In genomic region chr12:120121343-120121742, GRCh38 we compare ENCODE assay signal across 16 cellular contexts. TPM values are rescaled to one million over a fixed set of nuclear protein-coding genes. Genes with fewer than 3 reads are reported as not detected.
DNase-seq lines count a peak whose midpoint lies in the region; ATAC-seq and TF ChIP-seq lines count a peak whose summit lies in the region.
"Had no signal": no experiment of that assay in that cellular context is flagged by ENCODE, and none has a peak within 500 bp of the region (broad histone marks: within the 10 kb centered on the region; RNA-seq: fewer than 3 reads in every experiment).

No MANE protein-coding gene starts in this region.

- no peaks in the 10 kb centered on the region for H3K27me3 ChIP-seq in OCI-LY1 (ENCODE audit: insufficient read depth, low read length)
- H3K27me3 ChIP-seq: sigmoid colon had no signal

- no peaks in the 10 kb centered on the region for H4K20me1 ChIP-seq in OCI-LY1 (ENCODE audit: insufficient read depth, low read length)

- peak overlapping the region; percentile 60 for H3K4me3 Mint-ChIP-seq in natural killer cell treated with Interleukin-12 subunit alpha and Interleukin-12 subunit beta and Interleukin-15 and Interleukin-18, amount 100 ng/mL, for 72 hours
- H3K4me3 Mint-ChIP-seq in natural killer cell = no peak overlapping the region
- H3K4me3 Mint-ChIP-seq in activated naive CD8-positive, alpha-beta T cell treated with anti-CD3 and anti-CD28 coated beads, Interleukin-2, amount 50 U/mL, for 24 hours = no peak overlapping the region
- no peak overlapping the region for H3K4me3 Mint-ChIP-seq in type B pancreatic cell

- H3K4me1 Mint-ChIP-seq in natural killer cell treated with Interleukin-12 subunit alpha and Interleukin-12 subunit beta and Interleukin-15 and Interleukin-18, amount 100 ng/mL, for 72 hours (ENCODE audit: low read depth in 2 of 2) = peaks cover 47 to 57% of the 10 kb centered on the region in 2 donors
- H3K4me1 Mint-ChIP-seq in natural killer cell (peaks cover 22 to 23% of the 10 kb centered on the region in 2 donors), type B pancreatic cell (ENCODE audit: unreplicated experiment) (peaks cover 21% of the 10 kb centered on the region)
- H3K4me1 Mint-ChIP-seq in activated naive CD8-positive, alpha-beta T cell treated with anti-CD3 and anti-CD28 coated beads, Interleukin-2, amount 50 U/mL, for 24 hours = peaks cover 79% of the 10 kb centered on the region

- TF ChIP-seq CTCF in natural killer cell (IDR thresholded peaks at IDR 0.05) (no peak), OCI-LY1 (IDR thresholded peaks at IDR 0.05; ENCODE audit: low read length) (no peak), type B pancreatic cell (conservative IDR thresholded peaks at IDR 0.05) (no peak)

- no peaks in the 10 kb centered on the region for H3K9me2 ChIP-seq in OCI-LY1 (ENCODE audit: low read depth, low read length)

- peak overlapping the region; percentile 33 to 92 for H3K27ac Mint-ChIP-seq in natural killer cell treated with Interleukin-12 subunit alpha and Interleukin-12 subunit beta and Interleukin-15 and Interleukin-18, amount 100 ng/mL, for 72 hours
- H3K27ac Mint-ChIP-seq in natural killer cell (no peak overlapping the region), type B pancreatic cell (peak overlapping the region; percentile 0)
- H3K27ac Mint-ChIP-seq in activated naive CD8-positive, alpha-beta T cell treated with anti-CD3 and anti-CD28 coated beads, Interleukin-2, amount 50 U/mL, for 24 hours = peak overlapping the region; percentile 67

- no peaks in the 10 kb centered on the region for H3K27me3 Mint-ChIP-seq in natural killer cell treated with Interleukin-12 subunit alpha and Interleukin-12 subunit beta and Interleukin-15 and Interleukin-18, amount 100 ng/mL, for 72 hours
- no peaks in the 10 kb centered on the region for H3K27me3 Mint-ChIP-seq in natural killer cell (ENCODE audit: low read depth in 2 of 2)
- no peaks in the 10 kb centered on the region for H3K27me3 Mint-ChIP-seq in activated naive CD8-positive, alpha-beta T cell treated with anti-CD3 and anti-CD28 coated beads, Interleukin-2, amount 50 U/mL, for 24 hours
- no peaks in the 10 kb centered on the region for H3K27me3 Mint-ChIP-seq in type B pancreatic cell

- peak overlapping the region; percentile 3; the same call in 1 of the 2 replicates for H3K9ac ChIP-seq in OCI-LY1 (ENCODE audit: low read length)

- DNase-seq in natural killer cell treated with Interleukin-12 subunit alpha and Interleukin-12 subunit beta and Interleukin-15 and Interleukin-18, amount 100 ng/mL, for 72 hours (ENCODE audit: low spot score) = no peak
- no peak for DNase-seq in natural killer cell
- DNase-seq in activated naive CD8-positive, alpha-beta T cell treated with anti-CD3 and anti-CD28 coated beads, Interleukin-2, amount 50 U/mL, for 24 hours = no peak
- DNase-seq in type B pancreatic cell (ENCODE audit: extremely low spot score, unreplicated experiment) = no peak
- no peak for DNase-seq in DMS114 treated with DMSO at 0.1 percent for 48 hours (lab: John Stamatoyannopoulos, UW; ENCODE audit: unreplicated experiment)
- no peak for DNase-seq in inferior parietal cortex (ENCODE audit: extremely low spot score)
- DNase-seq: DMS 273 treated with DMSO at 0.1 percent for 48 hours, left cardiac atrium, MV-4-11, NCI-H2081, NCI-H526, sigmoid colon had no signal

- peaks cover 12% of the 10 kb centered on the region for H3K36me3 ChIP-seq in OCI-LY1 (ENCODE audit: insufficient read depth, low read length)

- H3K4me2 ChIP-seq in OCI-LY1 (ENCODE audit: low read length) = peak overlapping the region; percentile 41

- ATAC-seq in natural killer cell treated with Interleukin-12 subunit alpha and Interleukin-12 subunit beta and Interleukin-15 and Interleukin-18, amount 100 ng/mL, for 72 hours = no peak
- ATAC-seq in natural killer cell (no peak), HG03378 (IDR thresholded peaks at IDR 0.05; ENCODE audit: unreplicated experiment) (no peak)
- no peak for ATAC-seq in activated naive CD8-positive, alpha-beta T cell treated with anti-CD3 and anti-CD28 coated beads, Interleukin-2, amount 50 U/mL, for 24 hours
- ATAC-seq: left cardiac atrium, Panc1 had no signal

- H3F3A ChIP-seq in OCI-LY1 (ENCODE audit: insufficient read depth, low read length) = 0 out of 2 replicates have a peak, but pooled peaks cover 13% of the 10 kb centered on the region

- H3K27ac ChIP-seq in OCI-LY1 (ENCODE audit: low read depth, low read length, poor library complexity, severe bottlenecking) = peak overlapping the region; percentile 87
- H3K27ac ChIP-seq: VCaP had no signal

- H3K4me3 ChIP-seq in OCI-LY1 (ENCODE audit: low read depth, low read length, poor library complexity, severe bottlenecking) = no peak overlapping the region
- H3K4me3 ChIP-seq: sigmoid colon had no signal

- peaks cover 12% of the 10 kb centered on the region for H3K79me2 ChIP-seq in OCI-LY1 (ENCODE audit: insufficient read depth, low read length)

- no peak overlapping the region for H2AFZ ChIP-seq in OCI-LY1 (ENCODE audit: low read length)

- intact Hi-C loops in natural killer cell (cut with micrococcal nuclease) = no loop called here

- no peaks in the 10 kb centered on the region for H3K36me3 Mint-ChIP-seq in natural killer cell treated with Interleukin-12 subunit alpha and Interleukin-12 subunit beta and Interleukin-15 and Interleukin-18, amount 100 ng/mL, for 72 hours
- H3K36me3 Mint-ChIP-seq in natural killer cell = no peaks in the 10 kb centered on the region
- peaks cover 15% of the 10 kb centered on the region for H3K36me3 Mint-ChIP-seq in activated naive CD8-positive, alpha-beta T cell treated with anti-CD3 and anti-CD28 coated beads, Interleukin-2, amount 50 U/mL, for 24 hours (ENCODE audit: low read depth)
- H3K36me3 Mint-ChIP-seq in type B pancreatic cell = no peaks in the 10 kb centered on the region

- no peaks in the 10 kb centered on the region for H3K9me3 Mint-ChIP-seq in natural killer cell treated with Interleukin-12 subunit alpha and Interleukin-12 subunit beta and Interleukin-15 and Interleukin-18, amount 100 ng/mL, for 72 hours
- H3K9me3 Mint-ChIP-seq in natural killer cell (no peaks in the 10 kb centered on the region), type B pancreatic cell (no peaks in the 10 kb centered on the region)
- H3K9me3 Mint-ChIP-seq in activated naive CD8-positive, alpha-beta T cell treated with anti-CD3 and anti-CD28 coated beads, Interleukin-2, amount 50 U/mL, for 24 hours = no peaks in the 10 kb centered on the region

- H3K9me3 ChIP-seq in OCI-LY1 (ENCODE audit: low read length) = no peaks in the 10 kb centered on the region
- H3K9me3 ChIP-seq: sigmoid colon had no signal

- H3K4me1 ChIP-seq in OCI-LY1 (ENCODE audit: insufficient read depth, low read length, severe bottlenecking) = peaks cover 59% of the 10 kb centered on the region

RNA-seq across cellular contexts. Expression of gene RAB35, which starts 4.8 kb away (rescaled TPM):
- total RNA-seq in natural killer cell treated with Interleukin-12 subunit alpha and Interleukin-12 subunit beta and Interleukin-15 and Interleukin-18, amount 100 ng/mL, for 72 hours = 10 to 100 TPM; 85.2 to 94.1 TPM
- total RNA-seq in natural killer cell (10 to 100 TPM; 65.0 to 85.9 (median 81.2) TPM), type B pancreatic cell (ENCODE audit: low replicate concordance) (42.3 and 47.1 TPM in 2 replicates)

Comparison
In these comparisons a context has a peak if more than half of its experiments do, and no peak if none do; other contexts are left out.
1. H3K27ac Mint-ChIP-seq: peak in natural killer cell treated with Interleukin-12 subunit alpha and Interleukin-12 subunit beta and Interleukin-15 and Interleukin-18, amount 100 ng/mL, for 72 hours (2 of 2), activated naive CD8-positive, alpha-beta T cell treated with anti-CD3 and anti-CD28 coated beads, Interleukin-2, amount 50 U/mL, for 24 hours (single experiment) and type B pancreatic cell (single experiment); none in natural killer cell (0 of 2).